Comparison of ENCODE assay signal across 21 cellular contexts in the genomic region with DNA sequence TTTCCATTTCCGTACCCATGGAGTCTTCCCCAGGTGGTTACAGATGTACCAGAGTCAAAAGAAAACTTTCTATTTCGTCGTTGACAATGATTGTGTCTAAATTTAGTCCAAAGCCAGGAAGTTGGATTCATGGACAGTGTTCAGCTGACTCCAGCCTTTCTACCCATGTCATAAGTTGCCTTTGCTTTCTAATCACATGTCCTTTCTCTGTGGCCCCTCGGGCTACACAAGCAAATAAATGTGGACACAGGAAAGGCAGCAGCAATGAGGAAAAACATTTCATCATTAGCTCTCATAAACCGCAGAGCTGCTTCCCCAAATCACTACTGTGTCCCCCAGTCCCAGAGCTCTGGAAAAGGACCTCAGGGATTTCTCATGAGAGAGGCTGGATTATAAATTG.
DNase-seq lines count a peak whose midpoint lies in the region; ATAC-seq, FAIRE-seq and TF ChIP-seq lines count a peak whose summit lies in the region.
"Had no signal": no experiment of that assay in that cellular context is flagged by ENCODE, and none has a peak within 500 bp of the region (broad histone marks: within the 10 kb centered on the region; RNA-seq: fewer than 3 reads in every experiment).

No MANE protein-coding gene starts in this region.

- no peaks in the 10 kb centered on the region for H3K79me1 ChIP-seq in trophoblast cell (ENCODE audit: low read length)

- DNase-seq in HL-60 (ENCODE audit: low read depth in 1 of 2, low spot score in 1 of 2) (peak in 1 of 2 experiments; percentile 34), left ventricle myocardium superior (no peak), trophoblast cell (peak in 1 of 2 donors; percentile 2), D721Med (ENCODE audit: insufficient read length, low spot score) (no peak)
- DNase-seq in activated T-cell treated with anti-CD3 and anti-CD28 coated beads, Interleukin-2, amount 50 U/mL, for 1 hour, result no peak
- DNase-seq in activated CD4-positive, alpha-beta T cell treated with anti-CD3 and anti-CD28 coated beads for 1 hour, result no peak
- DNase-seq: activated CD4-positive, CD25-positive, alpha-beta regulatory T cell; CD8-positive, alpha-beta memory T cell; effector memory CD4-positive, alpha-beta T cell; GM23248; hippocampal formation; kidney; MG63; NCI-H2029; NCI-H446; nucleus accumbens; stimulated activated CD4-positive, alpha-beta T cell treated with anti-CD3 and anti-CD28 coated beads, Interleukin-1b, Interleukin-23, amount 100 ng/mL, for 48 hours had no signal

- H3K23ac ChIP-seq in trophoblast cell (ENCODE audit: low read length), result no peak overlapping the region

- H3K4me3 ChIP-seq in HL-60 (replicated peaks; ENCODE audit: insufficient read depth, low read length) (no peak overlapping the region), trophoblast cell (ENCODE audit: low read depth, low read length) (no peak overlapping the region)
- H3K4me3 ChIP-seq: GM23248, MG63, SJCRH30, vagina had no signal

- no peak overlapping the region for H3K4ac ChIP-seq in trophoblast cell (ENCODE audit: low read depth, low read length)

- no peaks in the 10 kb centered on the region for H3K79me2 ChIP-seq in trophoblast cell (ENCODE audit: control insufficient read depth, insufficient read depth, low read length, poor library complexity)

- ATAC-seq in activated T-helper 17 cell treated with anti-CD3 and anti-CD28 coated beads, Interleukin-2, amount 50 U/mL, for 72 hours (replicated peaks), result no peak
- ATAC-seq in left ventricle myocardium superior (peak; percentile 74), HG03520 (IDR thresholded peaks at IDR 0.05; ENCODE audit: unreplicated experiment) (no peak)

- no peak overlapping the region for H3K4me3 Mint-ChIP-seq in activated T-helper 17 cell treated with anti-CD3 and anti-CD28 coated beads, Interleukin-2, amount 50 U/mL, for 72 hours
- H3K4me3 Mint-ChIP-seq: CD8-positive, alpha-beta memory T cell had no signal

- peaks cover 92% of the 10 kb centered on the region for H3K36me3 Mint-ChIP-seq in activated T-helper 17 cell treated with anti-CD3 and anti-CD28 coated beads, Interleukin-2, amount 50 U/mL, for 72 hours (ENCODE audit: low read depth)

- H3K9ac ChIP-seq in trophoblast cell (ENCODE audit: low read length), result no peak overlapping the region
- H3K9ac ChIP-seq: GM23248 had no signal

- no peaks in the 10 kb centered on the region for H3K36me3 ChIP-seq in trophoblast cell (ENCODE audit: control insufficient read depth in 1 of 2, insufficient read depth in 2 of 2, low read length in 2 of 2)
- H3K36me3 ChIP-seq: MG63, SJCRH30, vagina had no signal

- H2AK5ac ChIP-seq in trophoblast cell (ENCODE audit: low read length), result no peak overlapping the region

- H3K27ac Mint-ChIP-seq in activated T-helper 17 cell treated with anti-CD3 and anti-CD28 coated beads, Interleukin-2, amount 50 U/mL, for 72 hours, result peak overlapping the region; percentile 63

- intact Hi-C loops in left ventricle myocardium superior (cut with micrococcal nuclease), result no loop called here

- H3K14ac ChIP-seq in trophoblast cell (ENCODE audit: low read length), result no peak overlapping the region

- no peak overlapping the region for H2BK5ac ChIP-seq in trophoblast cell (ENCODE audit: low read depth, low read length, poor library complexity)

- H4K91ac ChIP-seq in trophoblast cell (ENCODE audit: low read depth, low read length), result no peak overlapping the region

- no peaks in the 10 kb centered on the region for H3K4me1 ChIP-seq in trophoblast cell (ENCODE audit: control insufficient read depth in 1 of 2, insufficient read depth in 2 of 2, low read length in 2 of 2)
- H3K4me1 ChIP-seq: vagina had no signal

- peak overlapping the region; percentile 5; the same call in 1 of the 2 replicates for H3K27ac ChIP-seq in HL-60 (replicated peaks)
- H3K27ac ChIP-seq in trophoblast cell (ENCODE audit: low read depth, low read length), result no peak overlapping the region
- H3K27ac ChIP-seq: GM23248, SJCRH30, vagina had no signal

- no peaks in the 10 kb centered on the region for H3K9me3 ChIP-seq in trophoblast cell (ENCODE audit: insufficient read depth, low read depth, low read length)
- H3K9me3 ChIP-seq: MG63, SJCRH30, vagina had no signal

- H2BK12ac ChIP-seq in trophoblast cell (ENCODE audit: low read length), result no peak overlapping the region

- H3K27me3 Mint-ChIP-seq in activated T-helper 17 cell treated with anti-CD3 and anti-CD28 coated beads, Interleukin-2, amount 50 U/mL, for 72 hours, result no peaks in the 10 kb centered on the region

- no peaks in the 10 kb centered on the region for H3K4me1 Mint-ChIP-seq in activated T-helper 17 cell treated with anti-CD3 and anti-CD28 coated beads, Interleukin-2, amount 50 U/mL, for 72 hours
- H3K4me1 Mint-ChIP-seq: CD8-positive, alpha-beta memory T cell had no signal

- no peak overlapping the region for H2BK120ac ChIP-seq in trophoblast cell (ENCODE audit: insufficient read depth, low read length, poor library complexity)

- H3K4me2 ChIP-seq in trophoblast cell (ENCODE audit: low read length), result no peak overlapping the region

- TF ChIP-seq CTCF in HL-60 (IDR thresholded peaks at IDR 0.05; ENCODE audit: insufficient read depth, low read length) (no peak), D721Med (IDR thresholded peaks at IDR 0.05; ENCODE audit: insufficient read depth, missing control alignments) (no peak)

- FAIRE-seq in D721Med (lab: Jason Lieb, UNC), result no peak
- FAIRE-seq: kidney had no signal

- H3K9me3 Mint-ChIP-seq in activated T-helper 17 cell treated with anti-CD3 and anti-CD28 coated beads, Interleukin-2, amount 50 U/mL, for 72 hours, result no peaks in the 10 kb centered on the region
- H3K9me3 Mint-ChIP-seq: CD8-positive, alpha-beta memory T cell had no signal

- H3K27me3 ChIP-seq in HL-60 (ENCODE audit: insufficient read depth, poor library complexity, severe bottlenecking) (no peaks in the 10 kb centered on the region), trophoblast cell (ENCODE audit: insufficient read depth, low read length) (no peaks in the 10 kb centered on the region)
- H3K27me3 ChIP-seq: MG63, SJCRH30, vagina had no signal

- H4K8ac ChIP-seq in trophoblast cell (ENCODE audit: low read depth, low read length), result peak overlapping the region; percentile 23

- WGBS in trophoblast cell (ENCODE audit: extremely low coverage, insufficient coverage, insufficient read length), result no CpG with 5 or more reads among the region's 5 CpGs

- H3K18ac ChIP-seq in trophoblast cell (ENCODE audit: low read length), result no peak overlapping the region

- H4K12ac ChIP-seq in trophoblast cell (ENCODE audit: low read depth, low read length), result peak overlapping the region; percentile 35

- H2AFZ ChIP-seq in trophoblast cell (ENCODE audit: insufficient read depth, low read length, poor library complexity), result peak overlapping the region; percentile 35
- H2AFZ ChIP-seq: GM23248 had no signal
